In genomic region chr6:12334524-12335130, GRCh38 we compare ENCODE assay signal across 2 cellular contexts.
TF ChIP-seq lines count a peak whose summit lies in the region.

No MANE protein-coding gene starts in this region.

TF ChIP-seq in A549, 52 proteins besides CTCF, POLR2A, EP300 and RAD21 (continued from another document):
- TF ChIP-seq REST (IDR thresholded peaks at IDR 0.05) = no peak
- no peak for TF ChIP-seq FOSL2 (IDR thresholded peaks at IDR 0.05)
- peak; percentile 57 for TF ChIP-seq FOSL2 (CRISPR knock-in tag; IDR thresholded peaks at IDR 0.05)
- TF ChIP-seq SMC3 (IDR thresholded peaks at IDR 0.05) = 0 out of 3 replicates have a peak, but pooled peaks have one; percentile 2
- TF ChIP-seq, protein P1, sequence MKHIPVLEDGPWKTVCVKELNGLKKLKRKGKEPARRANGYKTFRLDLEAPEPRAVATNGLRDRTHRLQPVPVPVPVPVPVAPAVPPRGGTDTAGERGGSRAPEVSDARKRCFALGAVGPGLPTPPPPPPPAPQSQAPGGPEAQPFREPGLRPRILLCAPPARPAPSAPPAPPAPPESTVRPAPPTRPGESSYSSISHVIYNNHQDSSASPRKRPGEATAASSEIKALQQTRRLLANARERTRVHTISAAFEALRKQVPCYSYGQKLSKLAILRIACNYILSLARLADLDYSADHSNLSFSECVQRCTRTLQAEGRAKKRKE (CRISPR knock-in tag; IDR thresholded peaks at IDR 0.05; ENCODE audit: low read depth) = peak; percentile 80; the same call in 1 of the 2 replicates
- TF ChIP-seq GATA3 (IDR thresholded peaks at IDR 0.05; ENCODE audit: borderline replicate concordance) = peak; percentile 34; the same call in 1 of the 2 replicates
- TF ChIP-seq EHF (CRISPR knock-in tag; IDR thresholded peaks at IDR 0.05) = peak; percentile 84; the same call in 1 of the 2 replicates
- TF ChIP-seq ZSCAN20 (CRISPR knock-in tag; IDR thresholded peaks at IDR 0.05) = peak; percentile 28; the same call in 1 of the 2 replicates
- TF ChIP-seq MAX (IDR thresholded peaks at IDR 0.05) = peak; percentile 86
- no peak for TF ChIP-seq RNF2 (IDR thresholded peaks at IDR 0.05; ENCODE audit: borderline replicate concordance, low read depth)
- no peak for TF ChIP-seq BCL3 (IDR thresholded peaks at IDR 0.05)
- peak; percentile 33 to 53; a peak in 3 of 4 replicates for TF ChIP-seq CEBPB (IDR thresholded peaks at IDR 0.05)
- peak; percentile 63; the same call in 1 of the 2 replicates for TF ChIP-seq HOXB5 (CRISPR knock-in tag; IDR thresholded peaks at IDR 0.05)
- TF ChIP-seq HOXB13 (CRISPR knock-in tag; IDR thresholded peaks at IDR 0.05; ENCODE audit: low read depth) = no peak; the same call in 1 of the 2 replicates
- TF ChIP-seq, protein P2, sequence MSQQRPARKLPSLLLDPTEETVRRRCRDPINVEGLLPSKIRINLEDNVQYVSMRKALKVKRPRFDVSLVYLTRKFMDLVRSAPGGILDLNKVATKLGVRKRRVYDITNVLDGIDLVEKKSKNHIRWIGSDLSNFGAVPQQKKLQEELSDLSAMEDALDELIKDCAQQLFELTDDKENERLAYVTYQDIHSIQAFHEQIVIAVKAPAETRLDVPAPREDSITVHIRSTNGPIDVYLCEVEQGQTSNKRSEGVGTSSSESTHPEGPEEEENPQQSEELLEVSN (IDR thresholded peaks at IDR 0.05; ENCODE audit: borderline replicate concordance, low read depth) = peak; percentile 48; the same call in 1 of the 2 replicates

TF ChIP-seq in liver, 16 proteins besides CTCF, POLR2A, EP300 and RAD21 (continued from another document):
- no peak for TF ChIP-seq REST (IDR thresholded peaks at IDR 0.05)
